ENCODE assay signal across 1 cellular context in genomic region chr7:89477991-89478390, GRCh38.
TF ChIP-seq lines count a peak whose summit lies in the region.

No MANE protein-coding gene starts in this region.

TF ChIP-seq in GM23338, 12 proteins besides CTCF, POLR2A, EP300 and RAD21 (continued from another document):
- no peak for TF ChIP-seq REST (IDR thresholded peaks at IDR 0.05; ENCODE audit: unreplicated experiment)
- TF ChIP-seq, protein P1, sequence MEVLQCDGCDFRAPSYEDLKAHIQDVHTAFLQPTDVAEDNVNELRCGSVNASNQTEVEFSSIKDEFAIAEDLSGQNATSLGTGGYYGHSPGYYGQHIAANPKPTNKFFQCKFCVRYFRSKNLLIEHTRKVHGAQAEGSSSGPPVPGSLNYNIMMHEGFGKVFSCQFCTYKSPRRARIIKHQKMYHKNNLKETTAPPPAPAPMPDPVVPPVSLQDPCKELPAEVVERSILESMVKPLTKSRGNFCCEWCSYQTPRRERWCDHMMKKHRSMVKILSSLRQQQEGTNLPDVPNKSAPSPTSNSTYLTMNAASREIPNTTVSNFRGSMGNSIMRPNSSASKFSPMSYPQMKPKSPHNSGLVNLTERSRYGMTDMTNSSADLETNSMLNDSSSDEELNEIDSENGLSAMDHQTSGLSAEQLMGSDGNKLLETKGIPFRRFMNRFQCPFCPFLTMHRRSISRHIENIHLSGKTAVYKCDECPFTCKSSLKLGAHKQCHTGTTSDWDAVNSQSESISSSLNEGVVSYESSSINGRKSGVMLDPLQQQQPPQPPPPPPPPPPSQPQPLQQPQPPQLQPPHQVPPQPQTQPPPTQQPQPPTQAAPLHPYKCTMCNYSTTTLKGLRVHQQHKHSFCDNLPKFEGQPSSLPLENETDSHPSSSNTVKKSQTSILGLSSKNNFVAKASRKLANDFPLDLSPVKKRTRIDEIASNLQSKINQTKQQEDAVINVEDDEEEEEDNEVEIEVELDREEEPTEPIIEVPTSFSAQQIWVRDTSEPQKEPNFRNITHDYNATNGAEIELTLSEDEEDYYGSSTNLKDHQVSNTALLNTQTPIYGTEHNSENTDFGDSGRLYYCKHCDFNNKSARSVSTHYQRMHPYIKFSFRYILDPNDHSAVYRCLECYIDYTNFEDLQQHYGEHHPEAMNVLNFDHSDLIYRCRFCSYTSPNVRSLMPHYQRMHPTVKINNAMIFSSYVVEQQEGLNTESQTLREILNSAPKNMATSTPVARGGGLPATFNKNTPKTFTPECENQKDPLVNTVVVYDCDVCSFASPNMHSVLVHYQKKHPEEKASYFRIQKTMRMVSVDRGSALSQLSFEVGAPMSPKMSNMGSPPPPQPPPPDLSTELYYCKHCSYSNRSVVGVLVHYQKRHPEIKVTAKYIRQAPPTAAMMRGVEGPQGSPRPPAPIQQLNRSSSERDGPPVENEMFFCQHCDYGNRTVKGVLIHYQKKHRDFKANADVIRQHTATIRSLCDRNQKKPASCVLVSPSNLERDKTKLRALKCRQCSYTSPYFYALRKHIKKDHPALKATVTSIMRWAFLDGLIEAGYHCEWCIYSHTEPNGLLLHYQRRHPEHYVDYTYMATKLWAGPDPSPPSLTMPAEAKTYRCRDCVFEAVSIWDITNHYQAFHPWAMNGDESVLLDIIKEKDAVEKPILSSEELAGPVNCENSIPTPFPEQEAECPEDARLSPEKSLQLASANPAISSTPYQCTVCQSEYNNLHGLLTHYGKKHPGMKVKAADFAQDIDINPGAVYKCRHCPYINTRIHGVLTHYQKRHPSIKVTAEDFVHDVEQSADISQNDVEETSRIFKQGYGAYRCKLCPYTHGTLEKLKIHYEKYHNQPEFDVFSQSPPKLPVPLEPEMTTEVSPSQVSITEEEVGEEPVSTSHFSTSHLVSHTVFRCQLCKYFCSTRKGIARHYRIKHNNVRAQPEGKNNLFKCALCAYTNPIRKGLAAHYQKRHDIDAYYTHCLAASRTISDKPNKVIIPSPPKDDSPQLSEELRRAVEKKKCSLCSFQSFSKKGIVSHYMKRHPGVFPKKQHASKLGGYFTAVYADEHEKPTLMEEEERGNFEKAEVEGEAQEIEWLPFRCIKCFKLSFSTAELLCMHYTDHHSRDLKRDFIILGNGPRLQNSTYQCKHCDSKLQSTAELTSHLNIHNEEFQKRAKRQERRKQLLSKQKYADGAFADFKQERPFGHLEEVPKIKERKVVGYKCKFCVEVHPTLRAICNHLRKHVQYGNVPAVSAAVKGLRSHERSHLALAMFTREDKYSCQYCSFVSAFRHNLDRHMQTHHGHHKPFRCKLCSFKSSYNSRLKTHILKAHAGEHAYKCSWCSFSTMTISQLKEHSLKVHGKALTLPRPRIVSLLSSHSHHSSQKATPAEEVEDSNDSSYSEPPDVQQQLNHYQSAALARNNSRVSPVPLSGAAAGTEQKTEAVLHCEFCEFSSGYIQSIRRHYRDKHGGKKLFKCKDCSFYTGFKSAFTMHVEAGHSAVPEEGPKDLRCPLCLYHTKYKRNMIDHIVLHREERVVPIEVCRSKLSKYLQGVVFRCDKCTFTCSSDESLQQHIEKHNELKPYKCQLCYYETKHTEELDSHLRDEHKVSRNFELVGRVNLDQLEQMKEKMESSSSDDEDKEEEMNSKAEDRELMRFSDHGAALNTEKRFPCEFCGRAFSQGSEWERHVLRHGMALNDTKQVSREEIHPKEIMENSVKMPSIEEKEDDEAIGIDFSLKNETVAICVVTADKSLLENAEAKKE (CRISPR knock-in tag; IDR thresholded peaks at IDR 0.05), result no peak
- TF ChIP-seq EZH2 (IDR thresholded peaks at IDR 0.05; ENCODE audit: low read depth, unreplicated experiment), result no peak
- TF ChIP-seq ZNF114 (CRISPR knock-in tag; IDR thresholded peaks at IDR 0.05), result no peak
- no peak for TF ChIP-seq JUNB (IDR thresholded peaks at IDR 0.05; ENCODE audit: unreplicated experiment)
TF ChIP-seq in GM23338: peak in this region for 0.
